Comparison of ENCODE assay signal across 9 cellular contexts in the genomic region with DNA sequence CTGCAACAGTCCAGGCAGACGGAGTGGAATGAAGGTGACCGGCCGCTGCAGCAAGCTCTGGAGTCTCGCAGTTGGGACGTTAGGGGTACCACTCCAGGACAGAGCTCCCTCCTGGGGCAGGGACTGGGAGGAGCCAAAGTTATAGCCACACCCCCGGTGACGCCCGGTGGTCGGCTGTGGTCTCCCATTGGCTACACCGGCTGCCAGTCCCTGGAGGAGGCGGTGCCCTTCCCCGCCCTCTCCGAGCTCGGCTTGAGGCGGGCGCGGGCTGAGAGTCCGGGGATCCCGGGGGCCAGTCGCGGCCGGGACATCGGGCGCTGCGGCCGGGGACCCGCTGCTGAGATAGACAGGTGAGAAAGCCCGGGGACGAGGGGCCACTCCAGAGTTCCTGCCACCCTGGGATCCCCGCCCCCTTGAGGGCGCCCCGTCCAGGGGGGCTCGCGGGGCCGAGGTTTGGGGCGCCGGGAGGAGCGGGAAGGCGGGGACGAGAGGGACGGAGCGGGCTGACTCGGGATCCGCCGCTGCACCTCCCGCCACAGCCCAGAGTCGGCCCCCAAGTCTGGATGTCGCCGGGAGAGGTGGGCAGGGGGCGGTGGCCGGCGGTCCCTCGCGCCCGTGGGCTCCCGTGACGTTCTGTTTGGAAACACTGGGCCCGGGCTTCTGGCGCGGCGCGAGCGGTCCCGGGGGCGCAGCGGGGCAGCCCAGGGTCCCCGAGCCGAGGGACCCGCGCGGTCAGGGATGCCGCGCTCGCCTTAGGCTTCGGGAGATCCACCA. TPM values are rescaled to one million over a fixed set of nuclear protein-coding genes. Genes with fewer than 3 reads are reported as not detected.
DNase-seq lines count a peak whose midpoint lies in the region; ATAC-seq, FAIRE-seq and TF ChIP-seq lines count a peak whose summit lies in the region.
"Had no signal": no experiment of that assay in that cellular context is flagged by ENCODE, and none has a peak within 500 bp of the region (broad histone marks: within the 10 kb centered on the region; RNA-seq: fewer than 3 reads in every experiment).

Gene PLEKHH2 (plus strand): TSS at position 231 of the 774 bp plus-strand sequence. CDS start 7,414 bp downstream, outside the sequence.

- no peak for TF ChIP-seq EP300 in A549 (IDR thresholded peaks at IDR 0.05)

- TF ChIP-seq POLR2A in A549 (IDR thresholded peaks at IDR 0.05; ENCODE audit: low read length) = no peak

- TF ChIP-seq RAD21 in A549 (conservative IDR thresholded peaks at IDR 0.05 in 1 of 2, IDR thresholded peaks at IDR 0.05 in 1 of 2) = no peak

- 4% methylated on average over 38 of the region's 75 CpGs for WGBS in A549 (ENCODE audit: missing lambda C conversion rate)

- H3K27me3 ChIP-seq in layer of hippocampus (ENCODE audit: control insufficient read depth, insufficient read depth, low read length) = no peaks in the 10 kb centered on the region

- peaks cover 2% of the 10 kb centered on the region; the same call in 1 of the 3 replicates for H3K9me3 ChIP-seq in A549

- peak; percentile 94 to 98 for ATAC-seq in A549
- ATAC-seq in GM18870 (IDR thresholded peaks at IDR 0.05; ENCODE audit: unreplicated experiment) = peak; percentile 78
- peak; percentile 100 for ATAC-seq in HG03135 (IDR thresholded peaks at IDR 0.05; ENCODE audit: unreplicated experiment)

- no peak for TF ChIP-seq CTCF in A549 (IDR thresholded peaks at IDR 0.05)

- POLR2A ChIA-PET in A549 (lab: Yijun Ruan, JAX) = interaction anchor here (0.8 to 1.6 kb wide), 3 partner anchors 39 to 137 kb away, joined by 3 to 8 read pairs (median 8); partner anchors contain the start of genes C1GALT1C1L, DYNC2LI1 and THADA

- FAIRE-seq in A549 (lab: Jason Lieb, UNC) = no peak
- FAIRE-seq: G401.6 had no signal

- peak within 1 kb of the TSS; percentile 77 for H3K4me2 ChIP-seq in A549

- DNase-seq in A549 (ENCODE audit: low read depth in 1 of 2, low spot score in 1 of 2) (peak; percentile 91 to 94), NCI-H345 (lab: John Stamatoyannopoulos, UW) (peak; percentile 94), cortex of kidney (lab: John Stamatoyannopoulos, UW) (peak; percentile 66)
- DNase-seq in activated CD4-positive, alpha-beta T cell treated with anti-CD3 and anti-CD28 coated beads for 48 hours = peak; percentile 94
- peak; percentile 82 to 90 for DNase-seq in stimulated activated CD4-positive, alpha-beta T cell treated with anti-CD3 and anti-CD28 coated beads, Interleukin-15, amount 100 ng/mL, for 48 hours (ENCODE audit: low read depth in 2 of 2)

- H3K4me3 ChIP-seq in A549 = peak within 1 kb of the TSS; percentile 80

- peaks cover 34% of the 10 kb centered on the region for H3K4me1 ChIP-seq in A549

- CTCF ChIA-PET in A549 (lab: Yijun Ruan, JAX) = interaction anchor here (1.0 to 1.5 kb wide), 3 partner anchors 24 to 32 kb away, joined by 3 to 8 read pairs (median 3); no protein-coding TSS in a partner anchor

- H3K27ac ChIP-seq in A549 = peak within 1 kb of the TSS; percentile 70 to 83
- H3K27ac ChIP-seq in layer of hippocampus (ENCODE audit: low read depth, low read length) = peak within 1 kb of the TSS; percentile 28

TF ChIP-seq in A549, 52 proteins besides CTCF, POLR2A, EP300 and RAD21:
- TF ChIP-seq RFX5 (IDR thresholded peaks at IDR 0.05) (0 out of 2 replicates have a peak, but pooled peaks have one; percentile 35), PHF8 (IDR thresholded peaks at IDR 0.05; ENCODE audit: borderline replicate concordance, low read depth) (peak; percentile 94), TFCP2L1 (CRISPR knock-in tag; IDR thresholded peaks at IDR 0.05) (0 out of 2 replicates have a peak, but pooled peaks have one; percentile 38), ESRRA (IDR thresholded peaks at IDR 0.05; ENCODE audit: borderline replicate concordance, low read length) (no peak), RCOR1 (IDR thresholded peaks at IDR 0.05; ENCODE audit: low read depth, low read length) (no peak), JUN (IDR thresholded peaks at IDR 0.05) (peak in 1 of 2 experiments; percentile 43; a peak in 1 of 5 replicates)
- TF ChIP-seq, protein P1, sequence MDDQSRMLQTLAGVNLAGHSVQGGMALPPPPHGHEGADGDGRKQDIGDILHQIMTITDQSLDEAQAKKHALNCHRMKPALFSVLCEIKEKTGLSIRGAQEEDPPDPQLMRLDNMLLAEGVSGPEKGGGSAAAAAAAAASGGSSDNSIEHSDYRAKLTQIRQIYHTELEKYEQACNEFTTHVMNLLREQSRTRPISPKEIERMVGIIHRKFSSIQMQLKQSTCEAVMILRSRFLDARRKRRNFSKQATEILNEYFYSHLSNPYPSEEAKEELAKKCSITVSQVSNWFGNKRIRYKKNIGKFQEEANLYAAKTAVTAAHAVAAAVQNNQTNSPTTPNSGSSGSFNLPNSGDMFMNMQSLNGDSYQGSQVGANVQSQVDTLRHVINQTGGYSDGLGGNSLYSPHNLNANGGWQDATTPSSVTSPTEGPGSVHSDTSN (IDR thresholded peaks at IDR 0.05) = peak; percentile 98

RNA-seq across cellular contexts. Expression of gene PLEKHH2, which starts in this region (rescaled TPM):
- polyA plus RNA-seq in A549 (2011; rRNA removed) (14.9 and 15.3 TPM in 2 replicates), A549 (2017; fragmentation: RNase III; extraction: RNeasy Plus Mini Kit Qiagen cat#74134 plus additional on column Dnase treatment) (0.68 to 0.92 TPM (median 0.90 TPM) in 3 replicates)
- polyA plus RNA-seq in A549 (2012; cell fraction: cytosol; rRNA removed) = 0.50 and 0.57 TPM in 2 replicates
- polyA plus RNA-seq in A549 (2012; cell fraction: nucleus; rRNA removed) = 1.3 and 1.7 TPM in 2 replicates
- polyA minus RNA-seq in A549 (2011; rRNA and poly(A)+ RNA removed) = 7.0 and 7.7 TPM in 2 replicates

Comparison
In these comparisons a context has a peak if more than half of its experiments do, and no peak if none do; other contexts are left out.
1. Peak in every context shown above with its lines: DNase-seq, ATAC-seq, H3K4me3 ChIP-seq and H3K27ac ChIP-seq.